Comparison of ENCODE assay signal across 12 cellular contexts in genomic region chr5:40405230-40405629, GRCh38.
DNase-seq lines count a peak whose midpoint lies in the region; ATAC-seq and TF ChIP-seq lines count a peak whose summit lies in the region.
"Had no signal": no experiment of that assay in that cellular context is flagged by ENCODE, and none has a peak within 500 bp of the region (broad histone marks: within the 10 kb centered on the region; RNA-seq: fewer than 3 reads in every experiment).

No MANE protein-coding gene starts in this region.

- intact Hi-C loops in activated CD4-positive, alpha-beta T cell treated with anti-CD3 and anti-CD28 coated beads for 36 hours (cut with DNase I, micrococcal nuclease), result loop anchor here (5.0 to 10.0 kb wide), 5 partner anchors 350 to 1330 kb away; partner anchors contain the start of genes RICTOR (in 1 of the 2), RPL37 (in 1 of the 2) and TTC33 (in 1 of the 2)

- peaks cover 29% of the 10 kb centered on the region for H3K36me3 Mint-ChIP-seq in activated CD4-positive, alpha-beta T cell treated with anti-CD3 and anti-CD28 coated beads for 36 hours (ENCODE audit: low read depth)
- peaks cover 2% of the 10 kb centered on the region for H3K36me3 Mint-ChIP-seq in T-cell
- H3K36me3 Mint-ChIP-seq in stimulated activated effector memory CD8-positive, alpha-beta T cell treated with anti-CD3 and anti-CD28 coated beads, Interleukin-12 subunit alpha, Interleukin-12 subunit beta, amount 100 ng/mL, for 72 hours, result peaks cover 2% of the 10 kb centered on the region
- H3K36me3 Mint-ChIP-seq: WTC11 had no signal

- H3K4me3 ChIP-seq in fibroblast of the aortic adventitia (ENCODE audit: low read depth, low read length), result no peak overlapping the region
- H3K4me3 ChIP-seq: cardiac muscle cell, K562 had no signal

- CTCF ChIA-PET in activated CD4-positive, alpha-beta T cell treated with anti-CD3 and anti-CD28 coated beads for 36 hours (lab: Charles Lee), result interaction anchor here (1.2 to 2.8 kb wide), 5 partner anchors 20 to 284 kb away, joined by 4 to 18 read pairs (median 5); no protein-coding TSS in a partner anchor
- CTCF ChIA-PET in T-cell (lab: Charles Lee), result interaction anchor here in 1 of 2 donors (0.5 to 1.5 kb wide), 5 partner anchors 12 to 274 kb away, joined by 3 to 7 read pairs (median 4); partner anchors contain the start of gene PTGER4

- peaks cover 93% of the 10 kb centered on the region for H3K4me1 Mint-ChIP-seq in activated CD4-positive, alpha-beta T cell treated with anti-CD3 and anti-CD28 coated beads for 36 hours
- H3K4me1 Mint-ChIP-seq in T-cell, result peaks cover 81 to 88% (median 84%) of the 10 kb centered on the region in 3 donors
- peaks cover 72% of the 10 kb centered on the region for H3K4me1 Mint-ChIP-seq in stimulated activated effector memory CD8-positive, alpha-beta T cell treated with anti-CD3 and anti-CD28 coated beads, Interleukin-12 subunit alpha, Interleukin-12 subunit beta, amount 100 ng/mL, for 72 hours

- peaks cover 6% of the 10 kb centered on the region for H3K9me3 Mint-ChIP-seq in activated CD4-positive, alpha-beta T cell treated with anti-CD3 and anti-CD28 coated beads for 36 hours (ENCODE audit: low read depth)
- H3K9me3 Mint-ChIP-seq in T-cell, result no peaks in the 10 kb centered on the region
- H3K9me3 Mint-ChIP-seq in stimulated activated effector memory CD8-positive, alpha-beta T cell treated with anti-CD3 and anti-CD28 coated beads, Interleukin-12 subunit alpha, Interleukin-12 subunit beta, amount 100 ng/mL, for 72 hours, result peaks cover 3% of the 10 kb centered on the region
- H3K9me3 Mint-ChIP-seq: WTC11 had no signal

- no peak for ATAC-seq in activated CD4-positive, alpha-beta T cell treated with anti-CD3 and anti-CD28 coated beads for 36 hours
- ATAC-seq in T-cell (replicated peaks in 1 of 4), result no peak
- ATAC-seq in stimulated activated effector memory CD8-positive, alpha-beta T cell treated with anti-CD3 and anti-CD28 coated beads, Interleukin-12 subunit alpha, Interleukin-12 subunit beta, amount 100 ng/mL, for 72 hours, result no peak
- ATAC-seq in GM21381 (IDR thresholded peaks at IDR 0.05; ENCODE audit: unreplicated experiment), result no peak
- no peak for ATAC-seq in HG02642 (IDR thresholded peaks at IDR 0.05; ENCODE audit: poor library complexity, unreplicated experiment)
- ATAC-seq: K562, WTC11 had no signal

- no peak for DNase-seq in activated CD4-positive, alpha-beta T cell treated with anti-CD3 and anti-CD28 coated beads for 36 hours
- no peak for DNase-seq in activated CD4-positive, alpha-beta T cell treated with anti-CD3 and anti-CD28 coated beads for 48 hours
- DNase-seq in T-cell, result no peak
- peak; percentile 64 for DNase-seq in fibroblast of the aortic adventitia (ENCODE audit: low read depth)
- no peak for DNase-seq in stimulated activated effector memory CD8-positive, alpha-beta T cell treated with anti-CD3 and anti-CD28 coated beads, Interleukin-12 subunit alpha, Interleukin-12 subunit beta, amount 100 ng/mL, for 72 hours (ENCODE audit: low spot score in 2 of 2)
- no peak for DNase-seq in epidermal melanocyte (ENCODE audit: insufficient read length, low spot score)
- DNase-seq: NK-92 treated with Interleukin-12 subunit alpha and Interleukin-12 subunit beta, amount 100 ng/mL, for 24 hours had no signal

- POLR2A ChIA-PET in activated CD4-positive, alpha-beta T cell treated with anti-CD3 and anti-CD28 coated beads for 36 hours (lab: Charles Lee), result interaction anchor here (0.7 to 4.7 kb wide), 7 partner anchors 21 to 274 kb away, joined by 3 to 22 read pairs (median 4); partner anchors contain the start of gene PTGER4
- POLR2A ChIA-PET in T-cell (lab: Charles Lee), result interaction anchor here (0.5 to 2.6 kb wide), 8 partner anchors 18 to 486 kb away, joined by 3 to 16 read pairs (median 4); partner anchors contain the start of gene PTGER4 (in 1 of the 2)

- H3K27me3 Mint-ChIP-seq in activated CD4-positive, alpha-beta T cell treated with anti-CD3 and anti-CD28 coated beads for 36 hours, result no peaks in the 10 kb centered on the region
- no peaks in the 10 kb centered on the region for H3K27me3 Mint-ChIP-seq in T-cell

- H3K27ac Mint-ChIP-seq in activated CD4-positive, alpha-beta T cell treated with anti-CD3 and anti-CD28 coated beads for 36 hours, result peak overlapping the region; percentile 99
- H3K27ac Mint-ChIP-seq in T-cell, result peak overlapping the region; percentile 98 to 99
- peak overlapping the region; percentile 97 for H3K27ac Mint-ChIP-seq in stimulated activated effector memory CD8-positive, alpha-beta T cell treated with anti-CD3 and anti-CD28 coated beads, Interleukin-12 subunit alpha, Interleukin-12 subunit beta, amount 100 ng/mL, for 72 hours
- H3K27ac Mint-ChIP-seq: WTC11 had no signal

- H3K4me3 Mint-ChIP-seq in activated CD4-positive, alpha-beta T cell treated with anti-CD3 and anti-CD28 coated beads for 36 hours, result no peak overlapping the region
- H3K4me3 Mint-ChIP-seq in T-cell, result peak overlapping the region in 1 of 3 donors; percentile 62
- peak overlapping the region; percentile 64 for H3K4me3 Mint-ChIP-seq in stimulated activated effector memory CD8-positive, alpha-beta T cell treated with anti-CD3 and anti-CD28 coated beads, Interleukin-12 subunit alpha, Interleukin-12 subunit beta, amount 100 ng/mL, for 72 hours
- H3K4me3 Mint-ChIP-seq: WTC11 had no signal

- no peak for TF ChIP-seq CTCF in fibroblast of the aortic adventitia (IDR thresholded peaks at IDR 0.05; ENCODE audit: insufficient read depth, low read length)
